11 cellular contexts compared by ENCODE assay signal in genomic region chr5:151238303-151238741, GRCh38. TPM values are rescaled to one million over a fixed set of nuclear protein-coding genes. Genes with fewer than 3 reads are reported as not detected.
A peak's percentile ranks its signal among the peaks of the same experiment; 100 is the strongest.
DNase-seq lines count a peak whose midpoint lies in the region; ATAC-seq and TF ChIP-seq lines count a peak whose summit lies in the region.
"Had no signal": no experiment of that assay in that cellular context is flagged by ENCODE, and none has a peak within 500 bp of the region (broad histone marks: within the 10 kb centered on the region; RNA-seq: fewer than 3 reads in every experiment).

No MANE protein-coding gene starts in this region.

- TF ChIP-seq CTCF in OCI-LY1 (IDR thresholded peaks at IDR 0.05; ENCODE audit: low read length) (peak; percentile 14; the same call in 1 of the 2 replicates), mucosa of descending colon (IDR thresholded peaks at IDR 0.05) (no peak)

- H4K20me1 ChIP-seq in OCI-LY1 (ENCODE audit: insufficient read depth, low read length) = no peaks in the 10 kb centered on the region

- DNase-seq in mucosa of descending colon (no peak), GM19240 (ENCODE audit: insufficient read length, low spot score) (no peak), anterior cingulate cortex (lab: John Stamatoyannopoulos, UW) (no peak), KBM-7 (no peak)
- no peak for DNase-seq in activated T-helper 1 cell treated with anti-CD3 and anti-CD28 coated beads, Interleukin-12 subunit alpha, Interleukin-12 subunit beta, Interleukin-2, Interleukin-4 antibody, amounts not matched to agents 30 ng/mL and 10 ng/mL and 1 ng/mL, durations not matched to agents 14 hours and 24 hours and 36 hours (ENCODE audit: low spot score)
- DNase-seq: activated gamma-delta T cell treated with Interleukin-2 at 50 U/mL for 16 hours, GF-D8, NCI-H2227 treated with DMSO at 0.1 percent for 48 hours had no signal

- H3K27ac ChIP-seq in OCI-LY1 (ENCODE audit: low read depth, low read length, poor library complexity, severe bottlenecking) = peak overlapping the region; percentile 90

- H3K4me3 Mint-ChIP-seq in activated T-helper 1 cell treated with anti-CD3 and anti-CD28 coated beads, Interleukin-12 subunit alpha, Interleukin-12 subunit beta, Interleukin-2, Interleukin-4 antibody, amounts not matched to agents 30 ng/mL and 10 ng/mL and 1 ng/mL, durations not matched to agents 14 hours and 24 hours and 36 hours = no peak overlapping the region

- ATAC-seq in GM21526 (IDR thresholded peaks at IDR 0.05; ENCODE audit: low FRiP score, unreplicated experiment) (peak; percentile 23), mucosa of descending colon (peak; percentile 49)

- peak overlapping the region; percentile 58 for H3K9ac ChIP-seq in OCI-LY1 (ENCODE audit: low read length)

- intact Hi-C loops in mucosa of descending colon (cut with DNase I, micrococcal nuclease) = no loop called here
- intact Hi-C loops in activated T-helper 1 cell treated with anti-CD3 and anti-CD28 coated beads, Interleukin-12 subunit alpha, Interleukin-12 subunit beta, Interleukin-2, Interleukin-4 antibody, amounts not matched to agents 30 ng/mL and 10 ng/mL and 1 ng/mL, durations not matched to agents 14 hours and 24 hours and 36 hours (cut with micrococcal nuclease) = loop anchor here (5.0 kb wide), 1 partner anchor 79 kb away; no protein-coding TSS in a partner anchor

- no peak overlapping the region for H2AFZ ChIP-seq in OCI-LY1 (ENCODE audit: low read length)

- H3K9me3 Mint-ChIP-seq in activated T-helper 1 cell treated with anti-CD3 and anti-CD28 coated beads, Interleukin-12 subunit alpha, Interleukin-12 subunit beta, Interleukin-2, Interleukin-4 antibody, amounts not matched to agents 30 ng/mL and 10 ng/mL and 1 ng/mL, durations not matched to agents 14 hours and 24 hours and 36 hours = no peaks in the 10 kb centered on the region

- peaks cover 5% of the 10 kb centered on the region; the same call in 1 of the 2 replicates for H3K36me3 ChIP-seq in OCI-LY1 (ENCODE audit: insufficient read depth, low read length)
- H3K36me3 ChIP-seq in mucosa of descending colon (ENCODE audit: low read depth) = no peaks in the 10 kb centered on the region

- H3K27me3 ChIP-seq in OCI-LY1 (ENCODE audit: insufficient read depth, low read length) = no peaks in the 10 kb centered on the region

- peaks cover 5% of the 10 kb centered on the region for H3K36me3 Mint-ChIP-seq in activated T-helper 1 cell treated with anti-CD3 and anti-CD28 coated beads, Interleukin-12 subunit alpha, Interleukin-12 subunit beta, Interleukin-2, Interleukin-4 antibody, amounts not matched to agents 30 ng/mL and 10 ng/mL and 1 ng/mL, durations not matched to agents 14 hours and 24 hours and 36 hours (ENCODE audit: low read depth)

- H3K4me1 ChIP-seq in OCI-LY1 (ENCODE audit: insufficient read depth, low read length, severe bottlenecking) = peaks cover 71% of the 10 kb centered on the region
- peaks cover 6% of the 10 kb centered on the region for H3K4me1 ChIP-seq in mucosa of descending colon (ENCODE audit: low read depth)

- peak overlapping the region; percentile 58 for H3K4me2 ChIP-seq in OCI-LY1 (ENCODE audit: low read length)

- peaks cover 35% of the 10 kb centered on the region for H3K4me1 Mint-ChIP-seq in activated T-helper 1 cell treated with anti-CD3 and anti-CD28 coated beads, Interleukin-12 subunit alpha, Interleukin-12 subunit beta, Interleukin-2, Interleukin-4 antibody, amounts not matched to agents 30 ng/mL and 10 ng/mL and 1 ng/mL, durations not matched to agents 14 hours and 24 hours and 36 hours (ENCODE audit: low read depth)

- H3F3A ChIP-seq in OCI-LY1 (ENCODE audit: insufficient read depth, low read length) = no peaks in the 10 kb centered on the region; the same call in 1 of the 2 replicates

- no peaks in the 10 kb centered on the region for H3K27me3 Mint-ChIP-seq in activated T-helper 1 cell treated with anti-CD3 and anti-CD28 coated beads, Interleukin-12 subunit alpha, Interleukin-12 subunit beta, Interleukin-2, Interleukin-4 antibody, amounts not matched to agents 30 ng/mL and 10 ng/mL and 1 ng/mL, durations not matched to agents 14 hours and 24 hours and 36 hours (ENCODE audit: insufficient read depth)

- no peaks in the 10 kb centered on the region for H3K79me2 ChIP-seq in OCI-LY1 (ENCODE audit: insufficient read depth, low read length)

- H3K9me3 ChIP-seq in OCI-LY1 (ENCODE audit: low read length) (no peaks in the 10 kb centered on the region), mucosa of descending colon (no peaks in the 10 kb centered on the region)

- H3K4me3 ChIP-seq in GM08714 (ENCODE audit: low read length) = peak overlapping the region; percentile 23; the same call in 1 of the 2 replicates
- peak overlapping the region; percentile 39 for H3K4me3 ChIP-seq in OCI-LY1 (ENCODE audit: low read depth, low read length, poor library complexity, severe bottlenecking)
- no peak overlapping the region for H3K4me3 ChIP-seq in mucosa of descending colon

- no peaks in the 10 kb centered on the region for H3K9me2 ChIP-seq in OCI-LY1 (ENCODE audit: low read depth, low read length)

- in situ Hi-C loops in KBM-7 (cut with MboI; ENCODE audit: low pct_unique_long_range_greater_than_20kb, low sequenced_read_pairs) = no loop called here

- H3K27ac Mint-ChIP-seq in activated T-helper 1 cell treated with anti-CD3 and anti-CD28 coated beads, Interleukin-12 subunit alpha, Interleukin-12 subunit beta, Interleukin-2, Interleukin-4 antibody, amounts not matched to agents 30 ng/mL and 10 ng/mL and 1 ng/mL, durations not matched to agents 14 hours and 24 hours and 36 hours = no peak overlapping the region

RNA-seq across cellular contexts. Expression of gene CCDC69, which starts 14.4 kb away (rescaled TPM):
- total RNA-seq in mucosa of descending colon = 100 to 1,000 TPM in 1 of 3 donors, 10 to 100 TPM in 1, 1 to 10 TPM in 1; 8.8 to 190 (median 23.4) TPM
- 24.3 and 25.4 TPM in 2 replicates for total RNA-seq in activated T-helper 1 cell treated with anti-CD3 and anti-CD28 coated beads, Interleukin-12 subunit alpha, Interleukin-12 subunit beta, Interleukin-2, Interleukin-4 antibody, amounts not matched to agents 30 ng/mL and 10 ng/mL and 1 ng/mL, durations not matched to agents 14 hours and 24 hours and 36 hours

RNA-seq across cellular contexts. Expression of gene GM2A, which starts 14.7 kb away (rescaled TPM):
- 10 to 100 TPM; 22.0 to 32.1 (median 30.9) TPM for total RNA-seq in mucosa of descending colon
- 16.9 and 21.1 TPM in 2 replicates for total RNA-seq in activated T-helper 1 cell treated with anti-CD3 and anti-CD28 coated beads, Interleukin-12 subunit alpha, Interleukin-12 subunit beta, Interleukin-2, Interleukin-4 antibody, amounts not matched to agents 30 ng/mL and 10 ng/mL and 1 ng/mL, durations not matched to agents 14 hours and 24 hours and 36 hours
